ENCODE assay signal across 7 cellular contexts in genomic region chr10:6647811-6648526, GRCh38.
DNase-seq lines count a peak whose midpoint lies in the region; ATAC-seq, FAIRE-seq and TF ChIP-seq lines count a peak whose summit lies in the region.

No MANE protein-coding gene starts in this region.

- no peaks in the 10 kb centered on the region for H3K9me3 ChIP-seq in RWPE2 (ENCODE audit: severe bottlenecking)

- ATAC-seq in HG02885 (IDR thresholded peaks at IDR 0.05; ENCODE audit: poor library complexity, unreplicated experiment): peak; percentile 91
- ATAC-seq in RWPE2 (ENCODE audit: low read depth): peak; percentile 90

- peak; percentile 55 for FAIRE-seq in GM12891 (lab: Jason Lieb, UNC)

- DNase-seq in GM12891 (ENCODE audit: insufficient read length, low spot score): peak; percentile 50
- DNase-seq in RWPE2 (ENCODE audit: low spot score): peak; percentile 44
- DNase-seq in activated naive CD4-positive, alpha-beta T cell (lab: John Stamatoyannopoulos, UW): peak; percentile 8 to 35 (median 26)
- peak; percentile 59 to 68 for DNase-seq in hippocampal formation (lab: John Stamatoyannopoulos, UW)
- DNase-seq in stimulated activated CD4-positive, alpha-beta T cell treated with anti-CD3 and anti-CD28 coated beads, Interleukin-1b, Interleukin-23, amount 100 ng/mL, for 4 hours (ENCODE audit: low read depth in 2 of 2): peak; percentile 41 to 68
- no peak for DNase-seq in mesenteric fat pad (ENCODE audit: low spot score)

- H3K27ac ChIP-seq in RWPE2 (ENCODE audit: poor library complexity, severe bottlenecking): no peak overlapping the region

- no peaks in the 10 kb centered on the region for H3K27me3 ChIP-seq in RWPE2 (ENCODE audit: insufficient read depth, poor library complexity, severe bottlenecking)

- no peaks in the 10 kb centered on the region for H3K36me3 ChIP-seq in RWPE2 (ENCODE audit: low read depth)

- peak; percentile 81 for TF ChIP-seq CTCF in RWPE2 (IDR thresholded peaks at IDR 0.05; ENCODE audit: poor library complexity, severe bottlenecking)

- H3K4me1 ChIP-seq in RWPE2 (ENCODE audit: insufficient read depth, poor library complexity, severe bottlenecking): no peaks in the 10 kb centered on the region

- H3K4me3 ChIP-seq in RWPE2 (ENCODE audit: severe bottlenecking): no peak overlapping the region

- no peak for TF ChIP-seq POLR2A in GM12891 (IDR thresholded peaks at IDR 0.05; ENCODE audit: low read depth, low read length)

TF ChIP-seq in GM12891, 5 proteins besides CTCF, POLR2A, EP300 and RAD21:
- TF ChIP-seq POU2F2 (IDR thresholded peaks at IDR 0.05; ENCODE audit: low read depth, low read length) (no peak), SPI1 (IDR thresholded peaks at IDR 0.05; ENCODE audit: low read depth, low read length) (no peak), TAF1 (IDR thresholded peaks at IDR 0.05; ENCODE audit: low read depth, low read length) (no peak), POLR2AphosphoS5 (IDR thresholded peaks at IDR 0.05; ENCODE audit: low read depth, low read length) (no peak), PAX5 (IDR thresholded peaks at IDR 0.05; ENCODE audit: insufficient read depth, low read length, severe bottlenecking) (no peak)
